In genomic region chr20:61445741-61446140, GRCh38 we compare ENCODE assay signal across 27 cellular contexts.
"Had no signal": no experiment of that assay in that cellular context is flagged by ENCODE, and none has a peak within 500 bp of the region (broad histone marks: within the 10 kb centered on the region; RNA-seq: fewer than 3 reads in every experiment).

No MANE protein-coding gene starts in this region.

- H3K27me3 ChIP-seq: breast epithelium had no signal

- H3K4me1 ChIP-seq: breast epithelium had no signal

- H3K36me3 ChIP-seq: breast epithelium had no signal

- H3K27ac ChIP-seq: breast epithelium had no signal

- H3K9me3 ChIP-seq: breast epithelium had no signal

- H3K27me3 Mint-ChIP-seq: activated CD4-positive, alpha-beta memory T cell treated with anti-CD3 and anti-CD28 coated beads for 36 hours; activated CD4-positive, alpha-beta T cell treated with anti-CD3 and anti-CD28 coated beads, Interleukin-2, amount 10 ng/mL, durations not matched to agents 7 days and 5 days; activated T-helper 17 cell treated with anti-CD3 and anti-CD28 coated beads, Interleukin-2, amount 50 U/mL, for 72 hours had no signal

- ATAC-seq: activated T-helper 17 cell treated with anti-CD3 and anti-CD28 coated beads, Interleukin-2, amount 50 U/mL, for 72 hours; Panc1; T-cell had no signal

- H3K4me3 ChIP-seq: breast epithelium had no signal

- DNase-seq: activated CD4-positive, alpha-beta memory T cell treated with anti-CD3 and anti-CD28 coated beads for 36 hours; activated CD4-positive, alpha-beta T cell treated with anti-CD3 and anti-CD28 coated beads, Interleukin-2, amount 10 ng/mL, durations not matched to agents 7 days and 5 days; activated CD4-positive, CD25-positive, alpha-beta regulatory T cell; activated CD8-positive, alpha-beta memory T cell treated with anti-CD3 and anti-CD28 coated beads for 24 hours; activated gamma-delta T cell; activated naive CD4-positive, alpha-beta T cell treated with anti-CD3 and anti-CD28 coated beads for 36 hours; activated naive CD8-positive, alpha-beta T cell treated with anti-CD3 and anti-CD28 coated beads for 36 hours; activated T-cell treated with anti-CD3 and anti-CD28 coated beads, Interleukin-2, amount 50 U/mL, for 48 hours; anterior cingulate cortex; Karpas-422; NCI-H1048; NCI-H146; NCI-H187 treated with DMSO at 0.1 percent for 48 hours; NCI-H2081 treated with DMSO at 0.1 percent for 48 hours; NCI-H2171; NCI-H2227 treated with DMSO at 0.1 percent for 48 hours; NCI-H526 treated with DMSO at 0.1 percent for 48 hours; NCI-H82; OCI-M1; SHP77 treated with DMSO at 0.1 percent for 48 hours; T-cell; T-helper 2 cell; T1000 had no signal

- H3K4me1 Mint-ChIP-seq: activated CD4-positive, alpha-beta T cell treated with anti-CD3 and anti-CD28 coated beads, Interleukin-2, amount 10 ng/mL, durations not matched to agents 7 days and 5 days; activated naive CD8-positive, alpha-beta T cell treated with anti-CD3 and anti-CD28 coated beads for 36 hours; activated T-helper 17 cell treated with anti-CD3 and anti-CD28 coated beads, Interleukin-2, amount 50 U/mL, for 72 hours; T-cell had no signal

- FAIRE-seq: TTC549 had no signal

- H3K36me3 Mint-ChIP-seq: activated CD4-positive, alpha-beta memory T cell treated with anti-CD3 and anti-CD28 coated beads for 36 hours; activated naive CD8-positive, alpha-beta T cell treated with anti-CD3 and anti-CD28 coated beads for 36 hours; T-cell had no signal

- H3K9me3 Mint-ChIP-seq: activated CD4-positive, alpha-beta memory T cell treated with anti-CD3 and anti-CD28 coated beads for 36 hours; activated T-helper 17 cell treated with anti-CD3 and anti-CD28 coated beads, Interleukin-2, amount 50 U/mL, for 72 hours; T-cell had no signal

- H3K4me3 Mint-ChIP-seq: activated CD4-positive, alpha-beta memory T cell treated with anti-CD3 and anti-CD28 coated beads for 36 hours; activated CD4-positive, alpha-beta T cell treated with anti-CD3 and anti-CD28 coated beads, Interleukin-2, amount 10 ng/mL, durations not matched to agents 7 days and 5 days; activated naive CD4-positive, alpha-beta T cell treated with anti-CD3 and anti-CD28 coated beads for 36 hours; activated naive CD8-positive, alpha-beta T cell treated with anti-CD3 and anti-CD28 coated beads for 36 hours; activated T-helper 17 cell treated with anti-CD3 and anti-CD28 coated beads, Interleukin-2, amount 50 U/mL, for 72 hours; T-cell had no signal

- H3K27ac Mint-ChIP-seq: activated CD4-positive, alpha-beta memory T cell treated with anti-CD3 and anti-CD28 coated beads for 36 hours; activated CD4-positive, alpha-beta T cell treated with anti-CD3 and anti-CD28 coated beads, Interleukin-2, amount 10 ng/mL, durations not matched to agents 7 days and 5 days; activated naive CD4-positive, alpha-beta T cell treated with anti-CD3 and anti-CD28 coated beads for 36 hours; activated naive CD8-positive, alpha-beta T cell treated with anti-CD3 and anti-CD28 coated beads for 36 hours; activated T-helper 17 cell treated with anti-CD3 and anti-CD28 coated beads, Interleukin-2, amount 50 U/mL, for 72 hours; T-cell had no signal
